Comparison of ENCODE assay signal across 12 cellular contexts in the genomic region with DNA sequence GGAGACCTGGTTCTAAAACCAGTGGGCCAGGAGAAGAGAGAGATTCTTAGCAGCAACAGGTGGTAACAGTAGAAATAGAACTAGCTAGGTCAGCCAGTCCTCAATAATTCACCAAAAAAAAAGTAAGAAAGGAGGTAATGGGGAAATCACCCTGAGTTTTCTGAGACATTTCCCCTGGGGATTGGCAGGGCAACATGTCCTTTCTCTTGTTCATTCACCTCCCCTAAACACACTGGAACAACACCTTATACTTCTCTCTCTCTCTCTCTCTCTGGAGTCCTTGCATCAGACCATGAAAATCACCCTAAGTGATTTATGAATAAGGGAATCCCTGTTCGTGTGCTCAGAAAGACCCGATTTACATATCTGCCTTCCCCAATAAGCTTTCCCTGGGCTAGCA.
A peak's percentile ranks its signal among the peaks of the same experiment; 100 is the strongest.
DNase-seq lines count a peak whose midpoint lies in the region; ATAC-seq and TF ChIP-seq lines count a peak whose summit lies in the region.
"Had no signal": no experiment of that assay in that cellular context is flagged by ENCODE, and none has a peak within 500 bp of the region (broad histone marks: within the 10 kb centered on the region; RNA-seq: fewer than 3 reads in every experiment).

No MANE protein-coding gene starts in this region.

- H3K4me1 Mint-ChIP-seq in activated CD4-positive, alpha-beta T cell treated with anti-CD3 and anti-CD28 coated beads, Interleukin-2, amount 10 ng/mL, durations not matched to agents 7 days and 5 days = peaks cover 52% of the 10 kb centered on the region
- peaks cover 25 to 50% (median 42%) of the 10 kb centered on the region in 4 donors for H3K4me1 Mint-ChIP-seq in naive thymus-derived CD8-positive, alpha-beta T cell
- H3K4me1 Mint-ChIP-seq: nephron progenitor cell had no signal

- H3K27me3 ChIP-seq in foreskin keratinocyte = no peaks in the 10 kb centered on the region
- H3K27me3 ChIP-seq: SJSA1 had no signal

- H3K27me3 Mint-ChIP-seq in activated CD4-positive, alpha-beta T cell treated with anti-CD3 and anti-CD28 coated beads, Interleukin-2, amount 10 ng/mL, durations not matched to agents 7 days and 5 days = no peaks in the 10 kb centered on the region
- no peaks in the 10 kb centered on the region for H3K27me3 Mint-ChIP-seq in naive thymus-derived CD8-positive, alpha-beta T cell

- peaks cover 80% of the 10 kb centered on the region for H3K36me3 Mint-ChIP-seq in activated CD4-positive, alpha-beta T cell treated with anti-CD3 and anti-CD28 coated beads, Interleukin-2, amount 10 ng/mL, durations not matched to agents 7 days and 5 days (ENCODE audit: low read depth)
- H3K36me3 Mint-ChIP-seq in naive thymus-derived CD8-positive, alpha-beta T cell = peaks cover 9 to 71% (median 70%) of the 10 kb centered on the region in 3 donors

- TF ChIP-seq CTCF in foreskin keratinocyte (conservative IDR thresholded peaks at IDR 0.05) = no peak

- ATAC-seq in GM21619 (IDR thresholded peaks at IDR 0.05; ENCODE audit: unreplicated experiment) (peak; percentile 83), HG03558 (IDR thresholded peaks at IDR 0.05; ENCODE audit: extremely low read depth, unreplicated experiment) (peak; percentile 44), foreskin keratinocyte (no peak), HG02938 (IDR thresholded peaks at IDR 0.05; ENCODE audit: unreplicated experiment) (no peak)
- ATAC-seq in naive thymus-derived CD8-positive, alpha-beta T cell = no peak

- CTCF ChIA-PET in activated CD4-positive, alpha-beta T cell treated with anti-CD3 and anti-CD28 coated beads, Interleukin-2, amount 10 ng/mL, durations not matched to agents 7 days and 5 days (lab: Charles Lee) = interaction anchor here (0.6 kb wide), 1 partner anchor 201 kb away, joined by 3 read pairs; no protein-coding TSS in a partner anchor

- peak overlapping the region; percentile 89 for H3K27ac Mint-ChIP-seq in activated CD4-positive, alpha-beta T cell treated with anti-CD3 and anti-CD28 coated beads, Interleukin-2, amount 10 ng/mL, durations not matched to agents 7 days and 5 days
- peak overlapping the region; percentile 60 to 97 (median 80) for H3K27ac Mint-ChIP-seq in naive thymus-derived CD8-positive, alpha-beta T cell
- H3K27ac Mint-ChIP-seq: nephron progenitor cell had no signal

- POLR2A ChIA-PET in activated CD4-positive, alpha-beta T cell treated with anti-CD3 and anti-CD28 coated beads, Interleukin-2, amount 10 ng/mL, durations not matched to agents 7 days and 5 days (lab: Charles Lee) = no interaction called here
- POLR2A ChIA-PET in naive thymus-derived CD8-positive, alpha-beta T cell (lab: Charles Lee) = no interaction called here

- H3K4me1 ChIP-seq in foreskin keratinocyte = no peaks in the 10 kb centered on the region
- H3K4me1 ChIP-seq: SJSA1 had no signal

- peaks cover 7% of the 10 kb centered on the region for H3K9me3 Mint-ChIP-seq in activated CD4-positive, alpha-beta T cell treated with anti-CD3 and anti-CD28 coated beads, Interleukin-2, amount 10 ng/mL, durations not matched to agents 7 days and 5 days
- H3K9me3 Mint-ChIP-seq in naive thymus-derived CD8-positive, alpha-beta T cell = peaks cover 0 to 5% (median 0%) of the 10 kb centered on the region in 9 donors
- H3K9me3 Mint-ChIP-seq: nephron progenitor cell had no signal

- no peak for DNase-seq in activated CD4-positive, alpha-beta T cell treated with anti-CD3 and anti-CD28 coated beads, Interleukin-2, amount 10 ng/mL, durations not matched to agents 7 days and 5 days
- no peak for DNase-seq in activated CD4-positive, alpha-beta T cell treated with anti-CD3 and anti-CD28 coated beads, Interleukin-2, amount 50 U/mL, for 1 hour
- no peak for DNase-seq in naive thymus-derived CD8-positive, alpha-beta T cell
- no peak for DNase-seq in central memory CD4-positive, alpha-beta T cell
- DNase-seq in foreskin keratinocyte = no peak
- DNase-seq: nephron progenitor cell; stimulated activated CD4-positive, alpha-beta T cell treated with anti-CD3 and anti-CD28 coated beads, Interleukin-2, amount 100 ng/mL, for 48 hours; trophoblast cell had no signal

- no peak overlapping the region for H3K4me3 Mint-ChIP-seq in activated CD4-positive, alpha-beta T cell treated with anti-CD3 and anti-CD28 coated beads, Interleukin-2, amount 10 ng/mL, durations not matched to agents 7 days and 5 days
- H3K4me3 Mint-ChIP-seq in naive thymus-derived CD8-positive, alpha-beta T cell = peak overlapping the region in 1 of 10 donors; percentile 4
- H3K4me3 Mint-ChIP-seq: nephron progenitor cell had no signal

- no peak overlapping the region for H3K27ac ChIP-seq in foreskin keratinocyte
- H3K27ac ChIP-seq: SJSA1 had no signal

Comparison
In these comparisons a context has a peak if more than half of its experiments do, and no peak if none do; other contexts are left out.
1. ATAC-seq: peak in GM21619 (single experiment) and HG03558 (single experiment); none in naive thymus-derived CD8-positive, alpha-beta T cell (0 of 2), foreskin keratinocyte (single experiment) and HG02938 (single experiment).